Comparison of ENCODE assay signal across 8 cellular contexts in the genomic region with DNA sequence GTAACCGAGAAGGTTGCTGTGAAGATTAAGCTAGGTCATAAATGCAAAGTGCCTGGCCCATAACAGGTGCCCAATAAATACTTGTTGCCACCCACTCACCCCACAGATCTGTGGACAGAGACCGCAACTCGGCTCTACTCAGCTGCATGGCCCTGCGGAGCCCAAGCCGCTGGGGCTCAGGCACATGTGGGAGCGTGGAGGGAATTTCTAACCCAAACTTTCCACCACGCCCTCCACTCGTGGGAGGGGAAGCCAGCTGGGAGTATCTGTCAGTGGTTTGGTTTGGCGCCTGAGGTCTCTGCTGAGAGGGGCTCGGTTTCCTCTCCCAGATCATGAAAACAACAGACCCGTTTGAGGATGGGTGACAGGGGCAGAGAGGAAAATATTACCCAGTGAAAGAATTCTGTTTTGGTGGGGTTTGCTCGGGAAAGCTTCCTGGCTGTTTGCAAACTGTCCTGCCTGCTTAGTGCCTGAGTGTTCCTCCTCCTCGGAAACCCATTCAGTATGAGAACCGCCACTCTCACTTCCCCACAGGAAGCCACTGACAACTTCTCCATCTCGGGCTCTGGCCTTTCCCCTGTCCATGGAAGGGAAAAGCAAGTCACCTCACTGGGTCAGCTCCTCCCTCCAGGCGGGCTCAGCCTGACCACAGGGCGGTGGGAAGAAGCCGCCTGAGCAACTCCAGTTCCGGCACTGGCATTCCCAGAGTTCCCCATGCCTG.
A peak's percentile ranks its signal among the peaks of the same experiment; 100 is the strongest.
DNase-seq lines count a peak whose midpoint lies in the region; ATAC-seq and TF ChIP-seq lines count a peak whose summit lies in the region.

No MANE protein-coding gene starts in this region.

- no peaks in the 10 kb centered on the region for H3K9me3 ChIP-seq in sigmoid colon
- H3K9me3 ChIP-seq in neural progenitor cell (ENCODE audit: low read depth) = no peaks in the 10 kb centered on the region

- 21 to 31% methylated on average over 19 of the region's 19 CpGs for WGBS in sigmoid colon, 2 donors

- H3K27me3 Mint-ChIP-seq in neural progenitor cell (ENCODE audit: insufficient read depth, low read depth) = peaks cover 3% of the 10 kb centered on the region

- TF ChIP-seq CTCF in sigmoid colon (IDR thresholded peaks at IDR 0.05) (no peak), neural progenitor cell (IDR thresholded peaks at IDR 0.05) (no peak)

- H3K27me3 ChIP-seq in sigmoid colon (no peaks in the 10 kb centered on the region), neural progenitor cell (no peaks in the 10 kb centered on the region)

- H3K79me2 ChIP-seq in neural progenitor cell (ENCODE audit: low read depth) = no peaks in the 10 kb centered on the region

- TF ChIP-seq EP300 in sigmoid colon (IDR thresholded peaks at IDR 0.05) = no peak

- no peak overlapping the region for H2AFZ ChIP-seq in neural progenitor cell (replicated peaks)

- peaks cover 6% of the 10 kb centered on the region for H3K36me3 Mint-ChIP-seq in neural progenitor cell

- H3K9me3 Mint-ChIP-seq in neural progenitor cell = no peaks in the 10 kb centered on the region

- H3F3A ChIP-seq in neural progenitor cell (ENCODE audit: low read depth) = peaks cover 5% of the 10 kb centered on the region

- H3K4me3 ChIP-seq in sigmoid colon (peak overlapping the region in 2 of 4 donors; percentile 4 to 8), neural progenitor cell (no peak overlapping the region)

- intact Hi-C loops in sigmoid colon (cut with DNase I) = loop anchor here (5.0 kb wide), 3 partner anchors 36 to 124 kb away; a partner anchor contains a TSS

- no peak overlapping the region for H3K4me3 Mint-ChIP-seq in neural progenitor cell

- peak; percentile 58 for DNase-seq in activated CD4-positive, CD25-positive, alpha-beta regulatory T cell treated with anti-CD3 and anti-CD28 coated beads, Interleukin-2, amount 50 U/mL, for 72 hours
- peak; percentile 27 for DNase-seq in effector CD8-positive, alpha-beta T cell (lab: John Stamatoyannopoulos, UW)
- DNase-seq in sigmoid colon = no peak
- no peak for DNase-seq in COLO829 (ENCODE audit: low spot score)
- DNase-seq in neural progenitor cell (ENCODE audit: low spot score) = no peak
- no peak for DNase-seq in NCI-H1930 (lab: John Stamatoyannopoulos, UW)

- peaks cover 0 to 88% (median 78%) of the 10 kb centered on the region in 4 donors for H3K4me1 ChIP-seq in sigmoid colon
- peaks cover 21% of the 10 kb centered on the region for H3K4me1 ChIP-seq in neural progenitor cell

- ATAC-seq in GM19035 (IDR thresholded peaks at IDR 0.05; ENCODE audit: unreplicated experiment) = peak; percentile 78
- ATAC-seq in HG03175 (IDR thresholded peaks at IDR 0.05; ENCODE audit: unreplicated experiment) = peak; percentile 86

- H3K4me2 ChIP-seq in neural progenitor cell = no peak overlapping the region

- peaks cover 0 to 2% (median under 1%) of the 10 kb centered on the region in 4 donors for H3K36me3 ChIP-seq in sigmoid colon
- no peaks in the 10 kb centered on the region for H3K36me3 ChIP-seq in neural progenitor cell

- H3K9ac ChIP-seq in neural progenitor cell = no peak overlapping the region

- no peaks in the 10 kb centered on the region for H4K20me1 ChIP-seq in neural progenitor cell (ENCODE audit: low read depth)

- H3K27ac ChIP-seq in sigmoid colon (peak overlapping the region; percentile 61 to 83 (median 78)), neural progenitor cell (no peak overlapping the region)

- TF ChIP-seq POLR2A in sigmoid colon (IDR thresholded peaks at IDR 0.05) = peak in 1 of 2 donors; percentile 31

- H3K27ac Mint-ChIP-seq in neural progenitor cell = no peak overlapping the region

- H3K4me1 Mint-ChIP-seq in neural progenitor cell = peaks cover 47% of the 10 kb centered on the region

Comparison
In these comparisons a context has a peak if more than half of its experiments do, and no peak if none do; other contexts are left out.
1. DNase-seq: peak in activated CD4-positive, CD25-positive, alpha-beta regulatory T cell treated with anti-CD3 and anti-CD28 coated beads, Interleukin-2, amount 50 U/mL, for 72 hours (single experiment) and effector CD8-positive, alpha-beta T cell (single experiment); none in sigmoid colon (single experiment), COLO829 (single experiment), neural progenitor cell (single experiment) and NCI-H1930 (0 of 2).